8 cellular contexts compared by ENCODE assay signal in genomic region chr3:15428539-15428938, GRCh38. TPM values are rescaled to one million over a fixed set of nuclear protein-coding genes. Genes with fewer than 3 reads are reported as not detected.
DNase-seq lines count a peak whose midpoint lies in the region; ATAC-seq, FAIRE-seq and TF ChIP-seq lines count a peak whose summit lies in the region.

No MANE protein-coding gene starts in this region.

- peak overlapping the region; percentile 92 for H3K9ac ChIP-seq in ES-I3 (ENCODE audit: low read depth, low read length)
- peak overlapping the region; percentile 76 to 96 for H3K9ac ChIP-seq in K562 (ENCODE audit: insufficient read depth in 1 of 2, low read depth in 2 of 2, low read length in 2 of 2)

- intact Hi-C loops in K562 (cut with micrococcal nuclease) (loop anchor here (2.0 kb wide), 1 partner anchor 128 kb away; no protein-coding TSS in a partner anchor), lower leg skin (cut with DNase I; ENCODE audit: low total_unique reads) (no loop called here)

- H3K27ac ChIP-seq in K562 (ENCODE audit: extremely low read depth, low read depth, low read length) = no peak overlapping the region
- peak overlapping the region; percentile 80 to 89 for H3K27ac ChIP-seq in thoracic aorta

- peaks cover 45% of the 10 kb centered on the region for H3K79me2 ChIP-seq in K562 (ENCODE audit: control insufficient read depth, insufficient read depth, low read length)

- no peak for TF ChIP-seq RAD21 in K562 (CRISPR knock-in tag; conservative IDR thresholded peaks at IDR 0.05 in 1 of 2, IDR thresholded peaks at IDR 0.05 in 1 of 2)

- in situ Hi-C loops in K562 (cut with MboI) = no loop called here

- TF ChIP-seq CTCF in K562 (IDR thresholded peaks at IDR 0.05 in 2 of 3, conservative IDR thresholded peaks at IDR 0.05 in 1 of 3; ENCODE audit: insufficient read depth in 2 of 3, low read depth in 1 of 3, low read length in 3 of 3) (no peak), lower leg skin (IDR thresholded peaks at IDR 0.05) (no peak), thoracic aorta (IDR thresholded peaks at IDR 0.05) (no peak)

- POLR2A ChIA-PET in K562 (lab: Yijun Ruan, JAX) = no interaction called here

- H3K9me3 ChIP-seq in ES-I3 (ENCODE audit: control insufficient read depth, insufficient read depth, low read length) (no peaks in the 10 kb centered on the region), K562 (replicated peaks; ENCODE audit: control insufficient read depth, insufficient read depth, low read depth, low read length) (peaks cover 5% of the 10 kb centered on the region), thoracic aorta (no peaks in the 10 kb centered on the region)

- H2AFZ ChIP-seq in K562 (ENCODE audit: low read depth, low read length) = 0 out of 2 replicates have a peak overlapping the region, but pooled peaks have one; percentile 6

- TF ChIP-seq POLR2A in K562 (conservative IDR thresholded peaks at IDR 0.05) (no peak), lower leg skin (IDR thresholded peaks at IDR 0.05) (no peak)

- BruUV-seq in K562 (replicated peaks; lab: Mats Ljungman, UMichigan) = TSS peak; percentile 41

- H3K27me3 ChIP-seq in K562 (ENCODE audit: control insufficient read depth in 2 of 2, insufficient read depth in 2 of 2, low read length in 2 of 2) (no peaks in the 10 kb centered on the region), thoracic aorta (replicated peaks; ENCODE audit: insufficient read depth) (no peaks in the 10 kb centered on the region)

- H3K4me2 ChIP-seq in K562 (ENCODE audit: insufficient read depth, low read length) = peak overlapping the region; percentile 94

- no peaks in the 10 kb centered on the region for H3K9me1 ChIP-seq in K562 (ENCODE audit: control insufficient read depth, insufficient read depth, low read length)

- WGBS in K562 (ENCODE audit: insufficient coverage, low coverage, missing lambda C conversion rate) = 2% methylated on average over 9 of the region's 9 CpGs
- 6% methylated on average over 9 of the region's 9 CpGs for WGBS in lower leg skin, 2 donors

- ATAC-seq in K562 (peak; percentile 14), thoracic aorta (ENCODE audit: insufficient number of reproducible peaks, low FRiP score, low read depth) (peak; percentile 62), GM18517 (IDR thresholded peaks at IDR 0.05; ENCODE audit: unreplicated experiment) (no peak)

- peak overlapping the region; percentile 80 for H3K4me3 ChIP-seq in K562
- peak overlapping the region; percentile 97 for H3K4me3 ChIP-seq in lower leg skin (ENCODE audit: low read depth, poor library complexity, severe bottlenecking)
- peak overlapping the region; percentile 99 for H3K4me3 ChIP-seq in thoracic aorta

- DNase-seq in NCI-H2227 (lab: John Stamatoyannopoulos, UW; ENCODE audit: unreplicated experiment) (peak; percentile 10), K562 (ENCODE audit: extremely low read depth in 1 of 4, low spot score in 3 of 4) (peak in 2 of 4 experiments; percentile 26 to 37), lower leg skin (ENCODE audit: low spot score in 2 of 2) (peak in 1 of 2 donors; percentile 57), thoracic aorta (ENCODE audit: low spot score) (no peak), NCI-H524 treated with DMSO at 0.1 percent for 48 hours (lab: John Stamatoyannopoulos, UW) (no peak), amniotic stem cell (lab: John Stamatoyannopoulos, UW) (no peak)

- H3K4me1 ChIP-seq in ES-I3 (ENCODE audit: insufficient read depth, low read length) (peaks cover 5% of the 10 kb centered on the region; the same call in 1 of the 2 replicates), K562 (replicated peaks in 1 of 2; ENCODE audit: control insufficient read depth in 2 of 2, insufficient read depth in 2 of 2, low read length in 2 of 2) (peaks cover 3 to 9% of the 10 kb centered on the region in 2 experiments; a peak in 4 of 5 replicates), thoracic aorta (ENCODE audit: control insufficient read depth in 1 of 2, low read depth in 2 of 2) (peaks cover 21 to 46% of the 10 kb centered on the region in 2 donors)

- no peak for FAIRE-seq in K562 (lab: Jason Lieb, UNC)

- no peaks in the 10 kb centered on the region for H4K20me1 ChIP-seq in K562 (replicated peaks; ENCODE audit: control insufficient read depth, insufficient read depth, low read length)

- no peak for TF ChIP-seq EP300 in K562 (IDR thresholded peaks at IDR 0.05; ENCODE audit: low read length)

- H3K36me3 ChIP-seq in ES-I3 (ENCODE audit: insufficient read depth, low read length) = peaks cover 17% of the 10 kb centered on the region; the same call in 1 of the 2 replicates
- H3K36me3 ChIP-seq in K562 (ENCODE audit: control insufficient read depth, insufficient read depth, low read length) = peaks cover 51% of the 10 kb centered on the region
- H3K36me3 ChIP-seq in thoracic aorta = peaks cover 16% of the 10 kb centered on the region

- CTCF ChIA-PET in K562 (lab: Yijun Ruan, JAX; ENCODE audit: low intra/inter-chr PET ratio) = interaction anchor here (0.5 kb wide), 1 partner anchor 171 kb away, joined by 3 read pairs; no protein-coding TSS in a partner anchor

TF ChIP-seq in K562, 482 proteins besides CTCF, POLR2A, EP300 and RAD21 (continues in another document):
- TF ChIP-seq FUS (optimal IDR thresholded peaks at IDR 0.05; ENCODE audit: low read depth, low read length) = no peak
- TF ChIP-seq RFX1 (IDR thresholded peaks at IDR 0.05) = peak; percentile 30; the same call in 1 of the 2 replicates
- peak; percentile 49 for TF ChIP-seq MEIS2 (IDR thresholded peaks at IDR 0.05; ENCODE audit: partially characterized antibody)
- TF ChIP-seq, protein P1, sequence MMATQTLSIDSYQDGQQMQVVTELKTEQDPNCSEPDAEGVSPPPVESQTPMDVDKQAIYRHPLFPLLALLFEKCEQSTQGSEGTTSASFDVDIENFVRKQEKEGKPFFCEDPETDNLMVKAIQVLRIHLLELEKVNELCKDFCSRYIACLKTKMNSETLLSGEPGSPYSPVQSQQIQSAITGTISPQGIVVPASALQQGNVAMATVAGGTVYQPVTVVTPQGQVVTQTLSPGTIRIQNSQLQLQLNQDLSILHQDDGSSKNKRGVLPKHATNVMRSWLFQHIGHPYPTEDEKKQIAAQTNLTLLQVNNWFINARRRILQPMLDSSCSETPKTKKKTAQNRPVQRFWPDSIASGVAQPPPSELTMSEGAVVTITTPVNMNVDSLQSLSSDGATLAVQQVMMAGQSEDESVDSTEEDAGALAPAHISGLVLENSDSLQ (IDR thresholded peaks at IDR 0.05) = peak; percentile 52

RNA-seq across cellular contexts. Expression of gene EAF1, which starts 1.1 kb away (rescaled TPM):
- 7.2 and 11.4 TPM in 2 replicates for total RNA-seq in K562 (2011; cell fraction: chromatin; rRNA removed; ENCODE audit: low replicate concordance)
- 5.0 and 7.5 TPM in 2 replicates for total RNA-seq in K562 (2011; cell fraction: nucleolus; rRNA removed)
- 10.2 and 14.3 TPM in 2 replicates for total RNA-seq in K562 (2011; cell fraction: nucleoplasm; rRNA removed)
- total RNA-seq in K562 (2014; rRNA removed) = 26.8 and 32.4 TPM in 2 replicates
- total RNA-seq in K562 (2014; rRNA removed; fragmentation: Illumina TruSeq; extraction: Trizol) = 21.6 and 22.8 TPM in 2 replicates
- total RNA-seq in K562 (2015; rRNA removed; fragmentation: Illumina TruSeq; extraction: Trizol) = 20.8 and 22.7 TPM in 2 replicates
- total RNA-seq in K562 (2021) = 20.4 and 21.9 TPM in 2 replicates
- 16.8 and 19.5 TPM in 2 replicates for polyA plus RNA-seq in K562 (2011; rRNA removed)
- 18.2 and 19.9 TPM in 2 replicates for polyA plus RNA-seq in K562 (2011; cell fraction: cytosol; rRNA removed)
- polyA plus RNA-seq in K562 (2011; cell fraction: nucleus; rRNA removed) = 9.4 and 10.7 TPM in 2 replicates
- 16.7 and 18.2 TPM in 2 replicates for polyA plus RNA-seq in K562 (2012)
- polyA plus RNA-seq in K562 (2014; fragmentation: Illumina TruSeq; extraction: Trizol) = 20.7 and 22.6 TPM in 2 replicates
- polyA plus RNA-seq in K562 (2014; fragmentation: Nextera tagmentation; extraction: Ambion mirVana) = 10 to 100 TPM in 1 of 2 experiments, 1 to 10 TPM in 1; 7.0 to 10.9 TPM
- 19.0 and 22.0 TPM in 2 replicates for polyA plus RNA-seq in K562 (2014; rRNA removed)
- polyA minus RNA-seq in K562 (2011; rRNA and poly(A)+ RNA removed) = 27.8 and 31.9 TPM in 2 replicates
- 19.7 and 21.1 TPM in 2 replicates for polyA minus RNA-seq in K562 (2011; cell fraction: cytosol; rRNA and poly(A)+ RNA removed)
- polyA minus RNA-seq in K562 (2011; cell fraction: nucleus; rRNA and poly(A)+ RNA removed) = 8.9 and 10.6 TPM in 2 replicates
- 10 to 100 TPM; 18.3 to 35.5 (median 28.2) TPM for total RNA-seq in lower leg skin
- 10 to 100 TPM; 22.7 to 34.3 TPM for total RNA-seq in thoracic aorta

RNA-seq across cellular contexts. Expression of gene METTL6, which starts 1.2 kb away (rescaled TPM):
- 16.8 and 19.9 TPM in 2 replicates for total RNA-seq in K562 (2011; cell fraction: chromatin; rRNA removed; ENCODE audit: low replicate concordance)
- total RNA-seq in K562 (2011; cell fraction: nucleolus; rRNA removed) = 13.3 and 14.7 TPM in 2 replicates
- 20.2 and 22.2 TPM in 2 replicates for total RNA-seq in K562 (2011; cell fraction: nucleoplasm; rRNA removed)
- total RNA-seq in K562 (2014; rRNA removed) (18.8 and 20.9 TPM in 2 replicates), K562 (2014; rRNA removed; fragmentation: Illumina TruSeq; extraction: Trizol) (32.8 and 38.7 TPM in 2 replicates), K562 (2015; rRNA removed; fragmentation: Illumina TruSeq; extraction: Trizol) (32.2 and 33.9 TPM in 2 replicates), K562 (2021) (19.9 and 21.6 TPM in 2 replicates), lower leg skin (10 to 100 TPM in 1 of 4 donors, 1 to 10 TPM in 3; 4.9 to 15.2 (median 7.9) TPM), thoracic aorta (10 to 100 TPM in 1 of 2 donors, 1 to 10 TPM in 1; 8.9 to 18.6 TPM)
- polyA plus RNA-seq in K562 (2011; rRNA removed) (24.9 and 28.3 TPM in 2 replicates), K562 (2014; fragmentation: Illumina TruSeq; extraction: Trizol) (26.8 and 34.5 TPM in 2 replicates), K562 (2014; fragmentation: Nextera tagmentation; extraction: Ambion mirVana) (10 to 100 TPM; 44.1 to 61.5 TPM), K562 (2014; rRNA removed) (23.5 and 39.6 TPM in 2 replicates)
- polyA plus RNA-seq in K562 (2011; cell fraction: cytosol; rRNA removed) = 19.2 and 21.8 TPM in 2 replicates
- polyA plus RNA-seq in K562 (2011; cell fraction: nucleus; rRNA removed) = 9.8 and 10.3 TPM in 2 replicates
- 20.3 and 21.8 TPM in 2 replicates for polyA plus RNA-seq in K562 (2012)
- 30.4 and 36.7 TPM in 2 replicates for polyA minus RNA-seq in K562 (2011; rRNA and poly(A)+ RNA removed)
- polyA minus RNA-seq in K562 (2011; cell fraction: cytosol; rRNA and poly(A)+ RNA removed) = 9.5 and 10.0 TPM in 2 replicates
- 9.7 and 11.9 TPM in 2 replicates for polyA minus RNA-seq in K562 (2011; cell fraction: nucleus; rRNA and poly(A)+ RNA removed)
